32 cellular contexts compared by ENCODE assay signal in the genomic region with DNA sequence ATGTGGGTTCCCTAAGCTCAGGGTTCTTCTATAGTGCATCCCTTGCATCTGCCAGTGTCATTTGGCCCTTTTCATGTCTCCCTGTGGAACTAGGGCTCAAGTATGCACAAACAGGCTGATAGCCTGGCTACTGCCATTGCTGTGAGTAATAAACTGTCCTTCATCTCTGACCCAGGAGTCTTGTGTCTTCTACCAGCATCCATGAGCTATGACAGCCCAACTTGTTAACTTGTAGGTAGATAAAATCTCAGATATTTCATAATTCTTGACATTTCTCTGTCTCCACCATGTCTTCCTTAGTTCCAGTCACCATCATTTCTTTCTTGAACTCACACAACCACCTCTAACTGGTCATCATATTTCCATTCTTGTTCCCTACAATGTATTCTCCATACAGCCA. TPM values are rescaled to one million over a fixed set of nuclear protein-coding genes. Genes with fewer than 3 reads are reported as not detected.
"Had no signal": no experiment of that assay in that cellular context is flagged by ENCODE, and none has a peak within 500 bp of the region (broad histone marks: within the 10 kb centered on the region; RNA-seq: fewer than 3 reads in every experiment).

No MANE protein-coding gene starts in this region.

- H3K27me3 Mint-ChIP-seq: activated CD4-positive, alpha-beta memory T cell treated with anti-CD3 and anti-CD28 coated beads for 36 hours; activated CD8-positive, alpha-beta memory T cell treated with anti-CD3 and anti-CD28 coated beads, Interleukin-2, amount 10 ng/mL, durations not matched to agents 7 days and 5 days; central memory CD8-positive, alpha-beta T cell had no signal

- H3K27ac ChIP-seq: brain microvascular endothelial cell, coronary artery, dorsolateral prefrontal cortex, esophagus muscularis mucosa, foreskin keratinocyte, gastrocnemius medialis, heart left ventricle, VCaP had no signal

- H3K27ac Mint-ChIP-seq: activated CD4-positive, alpha-beta memory T cell treated with anti-CD3 and anti-CD28 coated beads for 36 hours; activated CD8-positive, alpha-beta memory T cell treated with anti-CD3 and anti-CD28 coated beads, Interleukin-2, amount 10 ng/mL, durations not matched to agents 7 days and 5 days; activated CD8-positive, alpha-beta T cell treated with anti-CD3 and anti-CD28 coated beads, Interleukin-2, amount 10 ng/mL, durations not matched to agents 7 days and 5 days; activated T-cell treated with anti-CD3 and anti-CD28 coated beads, Interleukin-2, amount 50 U/mL, for 72 hours; dendritic cell treated with granulocyte-macrophage colony-stimulating factor and Interleukin-4, amounts not matched to agents 40 ng/mL and 50 ng/mL, for 4 days; WTC11 had no signal

- H3K4me1 ChIP-seq: foreskin keratinocyte, gastrocnemius medialis had no signal

- H3K4me3 ChIP-seq: coronary artery, dorsolateral prefrontal cortex, esophagus muscularis mucosa, gastrocnemius medialis, heart left ventricle had no signal

- H3K4me1 Mint-ChIP-seq: WTC11 had no signal

- DNase-seq: activated CD4-positive, alpha-beta memory T cell treated with anti-CD3 and anti-CD28 coated beads for 36 hours; activated CD4-positive, alpha-beta T cell treated with anti-CD3 and anti-CD28 coated beads for 48 hours; activated CD4-positive, alpha-beta T cell treated with anti-CD3 and anti-CD28 coated beads, Interleukin-2, amount 50 U/mL, for 1 hour; activated CD8-positive, alpha-beta memory T cell treated with anti-CD3 and anti-CD28 coated beads, Interleukin-2, amount 10 ng/mL, durations not matched to agents 7 days and 5 days; activated CD8-positive, alpha-beta memory T cell treated with anti-CD3 and anti-CD28 coated beads, Interleukin-2, amount 50 U/mL, for 4 hours; activated CD8-positive, alpha-beta T cell treated with anti-CD3 and anti-CD28 coated beads, Interleukin-2, amount 10 ng/mL, durations not matched to agents 7 days and 5 days; activated gamma-delta T cell; activated naive CD4-positive, alpha-beta T cell; activated naive CD4-positive, alpha-beta T cell treated with anti-CD3 and anti-CD28 coated beads, Interleukin-2, amount 50 U/mL, for 16 hours; activated T-cell treated with anti-CD3 and anti-CD28 coated beads, Interleukin-2, amount 50 U/mL, for 1 hour; activated T-cell treated with anti-CD3 and anti-CD28 coated beads, Interleukin-2, amount 50 U/mL, for 72 hours; amniotic stem cell; anterior cingulate cortex; brain microvascular endothelial cell; dorsolateral prefrontal cortex; effector memory CD4-positive, alpha-beta T cell; erythroblast; foreskin keratinocyte; gastrocnemius medialis; glutamatergic neuron; heart left ventricle; T-helper 1 cell; T-helper 2 cell had no signal

- H3K9me3 Mint-ChIP-seq: activated CD4-positive, alpha-beta memory T cell treated with anti-CD3 and anti-CD28 coated beads for 36 hours; activated T-cell treated with anti-CD3 and anti-CD28 coated beads, Interleukin-2, amount 50 U/mL, for 72 hours; central memory CD8-positive, alpha-beta T cell; dendritic cell treated with granulocyte-macrophage colony-stimulating factor and Interleukin-4, amounts not matched to agents 40 ng/mL and 50 ng/mL, for 4 days; WTC11 had no signal

- H3K9me3 ChIP-seq: esophagus muscularis mucosa, gastrocnemius medialis had no signal

- ATAC-seq: activated CD4-positive, CD25-positive, alpha-beta regulatory T cell treated with anti-CD3 and anti-CD28 coated beads, Interleukin-2, amount 50 U/mL, for 24 hours; activated CD8-positive, alpha-beta memory T cell treated with anti-CD3 and anti-CD28 coated beads, Interleukin-2, amount 10 ng/mL, durations not matched to agents 7 days and 5 days; activated CD8-positive, alpha-beta T cell treated with anti-CD3 and anti-CD28 coated beads, Interleukin-2, amount 10 ng/mL, durations not matched to agents 7 days and 5 days; activated T-cell treated with anti-CD3 and anti-CD28 coated beads, Interleukin-2, amount 50 U/mL, for 72 hours; foreskin keratinocyte; gastrocnemius medialis; heart left ventricle; WTC11 had no signal

- H3K27me3 ChIP-seq: brain microvascular endothelial cell, dorsolateral prefrontal cortex, esophagus muscularis mucosa, foreskin keratinocyte, gastrocnemius medialis, heart left ventricle had no signal

- H3K36me3 ChIP-seq: brain microvascular endothelial cell, gastrocnemius medialis had no signal

- H3K4me3 Mint-ChIP-seq: activated CD4-positive, alpha-beta memory T cell treated with anti-CD3 and anti-CD28 coated beads for 36 hours; activated CD8-positive, alpha-beta memory T cell treated with anti-CD3 and anti-CD28 coated beads, Interleukin-2, amount 10 ng/mL, durations not matched to agents 7 days and 5 days; activated CD8-positive, alpha-beta T cell treated with anti-CD3 and anti-CD28 coated beads, Interleukin-2, amount 10 ng/mL, durations not matched to agents 7 days and 5 days; activated T-cell treated with anti-CD3 and anti-CD28 coated beads, Interleukin-2, amount 50 U/mL, for 72 hours; central memory CD8-positive, alpha-beta T cell; dendritic cell treated with granulocyte-macrophage colony-stimulating factor and Interleukin-4, amounts not matched to agents 40 ng/mL and 50 ng/mL, for 4 days; WTC11 had no signal

RNA-seq across cellular contexts. Expression of a gene that starts 19.5 kb away (rescaled TPM):
- total RNA-seq: activated CD4-positive, alpha-beta memory T cell treated with anti-CD3 and anti-CD28 coated beads for 36 hours; activated CD8-positive, alpha-beta memory T cell treated with anti-CD3 and anti-CD28 coated beads, Interleukin-2, amount 10 ng/mL, durations not matched to agents 7 days and 5 days; astrocyte; cardiac septum; gastrocnemius medialis had no signal
- polyA plus RNA-seq: heart left ventricle had no signal
